ENCODE assay signal across 8 cellular contexts in the genomic region with DNA sequence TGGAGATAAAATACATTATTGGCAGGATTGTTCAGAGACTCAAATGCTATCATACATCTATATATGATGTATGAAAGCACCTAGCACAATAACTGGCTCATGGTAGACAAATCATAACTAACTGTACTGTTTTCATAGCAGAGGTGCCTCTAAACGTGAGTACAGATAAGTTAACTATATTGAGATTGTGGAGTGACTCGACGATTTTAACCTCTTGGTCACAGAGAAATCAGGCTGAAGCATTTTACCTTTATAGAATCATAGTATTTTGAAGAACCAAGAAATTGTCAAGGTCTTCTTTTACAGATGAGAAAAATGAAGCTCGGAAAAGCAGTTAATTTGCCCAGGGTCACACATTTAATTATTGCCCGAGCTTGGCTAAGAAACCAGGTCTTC. TPM values are rescaled to one million over a fixed set of nuclear protein-coding genes. Genes with fewer than 3 reads are reported as not detected.
DNase-seq lines count a peak whose midpoint lies in the region; ATAC-seq and TF ChIP-seq lines count a peak whose summit lies in the region.

No MANE protein-coding gene starts in this region.

- DNase-seq in activated CD4-positive, alpha-beta T cell treated with anti-CD3 and anti-CD28 coated beads for 36 hours, result no peak
- DNase-seq in activated CD4-positive, alpha-beta T cell treated with anti-CD3 and anti-CD28 coated beads, Interleukin-2, amount 50 U/mL, for 48 hours, result no peak
- no peak for DNase-seq in activated B cell treated with CpG ODN at 0.5 μM for 24 hours
- DNase-seq in stomach, result no peak
- no peak for DNase-seq in HAP-1 (ENCODE audit: low spot score in 2 of 2)
- no peak for DNase-seq in posterior vena cava (ENCODE audit: low spot score)

- H3K27ac Mint-ChIP-seq in activated CD4-positive, alpha-beta T cell treated with anti-CD3 and anti-CD28 coated beads for 36 hours, result no peak overlapping the region
- H3K27ac Mint-ChIP-seq in activated B cell treated with CpG ODN at 0.5 μM for 24 hours, result peak overlapping the region; percentile 71

- H3K9ac ChIP-seq in iPS-18a (ENCODE audit: low read length), result peak overlapping the region; percentile 97

- in situ Hi-C loops in HAP-1 (cut with MboI; ENCODE audit: low sequenced_read_pairs), result no loop called here

- ATAC-seq in activated CD4-positive, alpha-beta T cell treated with anti-CD3 and anti-CD28 coated beads for 36 hours, result no peak
- ATAC-seq in activated B cell treated with CpG ODN at 0.5 μM for 24 hours (ENCODE audit: low read depth), result no peak
- no peak for ATAC-seq in GM19395 (IDR thresholded peaks at IDR 0.05; ENCODE audit: unreplicated experiment)

- CTCF ChIA-PET in activated CD4-positive, alpha-beta T cell treated with anti-CD3 and anti-CD28 coated beads for 36 hours (lab: Charles Lee), result interaction anchor here (0.6 to 2.4 kb wide), 8 partner anchors 9 to 641 kb away, joined by 3 to 45 read pairs (median 4); no protein-coding TSS in a partner anchor
- CTCF ChIA-PET in activated B cell treated with CpG ODN at 0.5 μM for 24 hours (lab: Charles Lee), result interaction anchor here (0.7 to 2.4 kb wide), 7 partner anchors 12 to 387 kb away, joined by 3 to 14 read pairs (median 5); no protein-coding TSS in a partner anchor

- peak overlapping the region; percentile 96 for H3K4me3 ChIP-seq in iPS-18a (ENCODE audit: low read length)
- peak overlapping the region; percentile 59 to 73 (median 64) for H3K4me3 ChIP-seq in stomach
- no peak overlapping the region; the same call in 1 of the 2 replicates for H3K4me3 ChIP-seq in HAP-1

- H3K27ac ChIP-seq in iPS-18a (ENCODE audit: low read length) (no peak overlapping the region), stomach (peak overlapping the region; percentile 54 to 98 (median 95))

- intact Hi-C loops in activated CD4-positive, alpha-beta T cell treated with anti-CD3 and anti-CD28 coated beads for 36 hours (cut with DNase I, micrococcal nuclease), result no loop called here
- intact Hi-C loops in activated B cell treated with CpG ODN at 0.5 μM for 24 hours (cut with micrococcal nuclease) (loop anchor here (2.0 kb wide), 1 partner anchor 14 kb away; no protein-coding TSS in a partner anchor), stomach (cut with DNase I; ENCODE audit: low total_unique reads) (no loop called here), posterior vena cava (cut with DNase I) (no loop called here)

- H3K36me3 Mint-ChIP-seq in activated CD4-positive, alpha-beta T cell treated with anti-CD3 and anti-CD28 coated beads for 36 hours (ENCODE audit: low read depth), result no peaks in the 10 kb centered on the region
- peaks cover 2% of the 10 kb centered on the region for H3K36me3 Mint-ChIP-seq in activated B cell treated with CpG ODN at 0.5 μM for 24 hours (ENCODE audit: low read depth)

- H3K36me3 ChIP-seq in iPS-18a (ENCODE audit: control insufficient read depth, low read depth, low read length) (no peaks in the 10 kb centered on the region), stomach (peaks cover 0 to 21% (median 17%) of the 10 kb centered on the region in 4 donors), HAP-1 (replicated peaks) (0 out of 2 replicates have a peak, but pooled peaks cover 4% of the 10 kb centered on the region)

- H3K27me3 ChIP-seq in iPS-18a (ENCODE audit: control insufficient read depth, insufficient read depth, low read length), result peaks cover 10% of the 10 kb centered on the region
- H3K27me3 ChIP-seq in stomach, result no peaks in the 10 kb centered on the region
- H3K27me3 ChIP-seq in HAP-1 (ENCODE audit: low read depth), result no peaks in the 10 kb centered on the region

- TF ChIP-seq EP300 in stomach (IDR thresholded peaks at IDR 0.05), result no peak

- no peaks in the 10 kb centered on the region for H3K9me3 Mint-ChIP-seq in activated CD4-positive, alpha-beta T cell treated with anti-CD3 and anti-CD28 coated beads for 36 hours (ENCODE audit: low read depth)
- no peaks in the 10 kb centered on the region for H3K9me3 Mint-ChIP-seq in activated B cell treated with CpG ODN at 0.5 μM for 24 hours

- TF ChIP-seq CTCF in activated B cell treated with CpG ODN at 0.5 μM for 24 hours (IDR thresholded peaks at IDR 0.05) (no peak), stomach (IDR thresholded peaks at IDR 0.05) (no peak)

- WGBS in stomach, 5 donors, result 46 to 62% (median 50%) methylated on average over 5 of the region's 5 CpGs

- H3K9me3 ChIP-seq in iPS-18a (ENCODE audit: control insufficient read depth, low read depth, low read length) (no peaks in the 10 kb centered on the region), stomach (no peaks in the 10 kb centered on the region), HAP-1 (no peaks in the 10 kb centered on the region)

- H3K4me1 ChIP-seq in iPS-18a (ENCODE audit: control insufficient read depth, low read depth, low read length) (peaks cover 15% of the 10 kb centered on the region), stomach (peaks cover 7 to 21% (median 16%) of the 10 kb centered on the region in 4 donors), HAP-1 (peaks cover 11% of the 10 kb centered on the region)

- peak overlapping the region; percentile 80 for H3K4me3 Mint-ChIP-seq in activated CD4-positive, alpha-beta T cell treated with anti-CD3 and anti-CD28 coated beads for 36 hours
- peak overlapping the region; percentile 86 for H3K4me3 Mint-ChIP-seq in activated B cell treated with CpG ODN at 0.5 μM for 24 hours

- TF ChIP-seq POLR2A in stomach (IDR thresholded peaks at IDR 0.05), result no peak

- POLR2A ChIA-PET in activated CD4-positive, alpha-beta T cell treated with anti-CD3 and anti-CD28 coated beads for 36 hours (lab: Charles Lee), result interaction anchor here (0.8 to 1.5 kb wide), 3 partner anchors 10 to 35 kb away, joined by 3 to 5 read pairs (median 3); no protein-coding TSS in a partner anchor
- POLR2A ChIA-PET in activated B cell treated with CpG ODN at 0.5 μM for 24 hours (lab: Charles Lee), result interaction anchor here (0.5 to 2.8 kb wide), 10 partner anchors 8 to 1344 kb away, joined by 3 to 19 read pairs (median 4); partner anchors contain the start of genes EPS8 and STRAP

- peaks cover 7% of the 10 kb centered on the region for H3K4me1 Mint-ChIP-seq in activated CD4-positive, alpha-beta T cell treated with anti-CD3 and anti-CD28 coated beads for 36 hours
- H3K4me1 Mint-ChIP-seq in activated B cell treated with CpG ODN at 0.5 μM for 24 hours, result peaks cover 20% of the 10 kb centered on the region

- no peaks in the 10 kb centered on the region for H3K27me3 Mint-ChIP-seq in activated CD4-positive, alpha-beta T cell treated with anti-CD3 and anti-CD28 coated beads for 36 hours
- H3K27me3 Mint-ChIP-seq in activated B cell treated with CpG ODN at 0.5 μM for 24 hours, result no peaks in the 10 kb centered on the region

RNA-seq across cellular contexts. Expression of gene DERA, which starts 0.7 kb away (rescaled TPM):
- total RNA-seq in activated CD4-positive, alpha-beta T cell treated with anti-CD3 and anti-CD28 coated beads for 36 hours, result 10 to 100 TPM; 30.9 to 35.7 TPM
- 21.2 and 22.1 TPM in 2 replicates for total RNA-seq in activated B cell treated with CpG ODN at 0.5 μM for 24 hours
- total RNA-seq in stomach, result 10 to 100 TPM in 3 of 5 donors, 1 to 10 TPM in 2; 3.2 to 53.6 (median 15.6) TPM
- 10 to 100 TPM; 26.0 to 39.0 (median 35.6) TPM for polyA plus RNA-seq in stomach
- 10 to 100 TPM; 20.1 to 23.6 TPM for total RNA-seq in posterior vena cava

RNA-seq across cellular contexts. Expression of gene STRAP, which starts 28.3 kb away (rescaled TPM):
- 100 to 1,000 TPM; 133 to 139 TPM for total RNA-seq in activated CD4-positive, alpha-beta T cell treated with anti-CD3 and anti-CD28 coated beads for 36 hours
- 78.1 and 82.3 TPM in 2 replicates for total RNA-seq in activated B cell treated with CpG ODN at 0.5 μM for 24 hours
- total RNA-seq in stomach, result 100 to 1,000 TPM in 2 of 5 donors, 10 to 100 TPM in 3; 20.9 to 197 (median 72.7) TPM
- polyA plus RNA-seq in stomach, result 100 to 1,000 TPM in 1 of 3 donors, 10 to 100 TPM in 2; 69.1 to 103 (median 93.7) TPM
- 100 to 1,000 TPM in 1 of 2 donors, 10 to 100 TPM in 1; 91.6 to 129 TPM for total RNA-seq in posterior vena cava
